In the genomic region with DNA sequence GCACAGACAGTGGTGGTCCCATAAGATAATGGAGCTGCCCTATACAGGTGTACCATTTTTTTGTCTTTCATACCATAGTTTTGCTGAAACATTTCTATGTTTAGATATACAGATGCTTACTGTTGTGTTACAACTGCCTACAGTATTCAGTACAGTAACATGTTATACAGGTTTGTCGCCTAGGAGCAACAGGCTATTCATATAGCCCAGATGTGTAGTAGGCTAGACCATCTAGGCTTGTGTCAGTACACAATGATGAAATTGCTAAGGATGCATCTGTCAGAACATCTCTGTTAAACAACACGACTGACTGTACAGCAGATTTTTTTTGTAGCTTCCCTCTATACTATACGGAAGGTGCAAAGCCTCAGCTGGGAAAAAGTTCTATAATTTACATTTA, we compare ENCODE assay signal across 29 cellular contexts. TPM values are rescaled to one million over a fixed set of nuclear protein-coding genes. Genes with fewer than 3 reads are reported as not detected.
DNase-seq lines count a peak whose midpoint lies in the region; ATAC-seq, FAIRE-seq and TF ChIP-seq lines count a peak whose summit lies in the region.
"Had no signal": no experiment of that assay in that cellular context is flagged by ENCODE, and none has a peak within 500 bp of the region (broad histone marks: within the 10 kb centered on the region; RNA-seq: fewer than 3 reads in every experiment).

No MANE protein-coding gene starts in this region.

- in situ Hi-C loops in HepG2 (cut with HindIII; ENCODE audit: extremely low pct_ligation_motif_present, low pct_unique_long_range_greater_than_20kb), result no loop called here
- in situ Hi-C loops in K562 (cut with MboI), result no loop called here

- H2AFZ ChIP-seq in HepG2 (ENCODE audit: low read length) (no peak overlapping the region), K562 (ENCODE audit: low read depth, low read length) (no peak overlapping the region)
- H2AFZ ChIP-seq: neural progenitor cell, parathyroid adenoma had no signal

- FAIRE-seq in HepG2 (lab: Jason Lieb, UNC), result no peak
- FAIRE-seq in K562 (lab: Jason Lieb, UNC), result peak; percentile 15
- FAIRE-seq: A204.1, frontal cortex had no signal

- BruUV-seq in HepG2 (replicated peaks; lab: Mats Ljungman, UMichigan) (no TSS peak), K562 (replicated peaks; lab: Mats Ljungman, UMichigan) (no TSS peak)

- TF ChIP-seq RAD21 in HepG2 (CRISPR knock-in tag; IDR thresholded peaks at IDR 0.05) (no peak), K562 (CRISPR knock-in tag; conservative IDR thresholded peaks at IDR 0.05 in 1 of 2, IDR thresholded peaks at IDR 0.05 in 1 of 2) (no peak)

- DNase-seq in HepG2 (ENCODE audit: low spot score), result no peak
- no peak for DNase-seq in right lobe of liver
- no peak for DNase-seq in K562 (ENCODE audit: extremely low read depth in 1 of 4, low spot score in 3 of 4)
- no peak for DNase-seq in vagina (ENCODE audit: extremely low spot score in 2 of 2)
- no peak for DNase-seq in central memory CD4-positive, alpha-beta T cell
- DNase-seq in substantia nigra (lab: John Stamatoyannopoulos, UW), result no peak
- no peak for DNase-seq in nucleus accumbens (lab: John Stamatoyannopoulos, UW)
- DNase-seq: activated B cell treated with CpG ODN at 0.5 μM for 24 hours; activated CD4-positive, alpha-beta T cell treated with anti-CD3 and anti-CD28 coated beads, Interleukin-2, amount 10 ng/mL, durations not matched to agents 7 days and 5 days; activated CD8-positive, alpha-beta memory T cell treated with anti-CD3 and anti-CD28 coated beads, Interleukin-2, amount 10 ng/mL, durations not matched to agents 7 days and 5 days; activated gamma-delta T cell treated with Interleukin-2 at 50 U/mL for 16 hours; activated naive CD8-positive, alpha-beta T cell treated with anti-CD3 and anti-CD28 coated beads, Interleukin-2, amount 50 U/mL, for 24 hours; activated T-cell treated with anti-CD3 and anti-CD28 coated beads, Interleukin-2, amount 50 U/mL, for 48 hours; CD4-positive, alpha-beta T cell; DND-41; H9; left colon; NCI-H774; spleen; stimulated activated CD4-positive, alpha-beta T cell treated with anti-CD3 and anti-CD28 coated beads, Interleukin-2, amount 100 ng/mL, for 24 hours; thyroid gland had no signal

- TF ChIP-seq CTCF in HepG2 (CRISPR knock-in tag; IDR thresholded peaks at IDR 0.05), result no peak
- no peak for TF ChIP-seq CTCF in right lobe of liver (IDR thresholded peaks at IDR 0.05)
- no peak for TF ChIP-seq CTCF in K562 (IDR thresholded peaks at IDR 0.05 in 2 of 3, conservative IDR thresholded peaks at IDR 0.05 in 1 of 3; ENCODE audit: insufficient read depth in 2 of 3, low read depth in 1 of 3, low read length in 3 of 3)
- TF ChIP-seq CTCF in gastroesophageal sphincter (IDR thresholded peaks at IDR 0.05), result no peak
- no peak for TF ChIP-seq CTCF in vagina (IDR thresholded peaks at IDR 0.05)

- H3K4me3 ChIP-seq in HepG2 (replicated peaks in 1 of 3; ENCODE audit: insufficient read depth in 1 of 3, low read depth in 2 of 3, low read length in 3 of 3) (no peak overlapping the region), right lobe of liver (no peak overlapping the region), K562 (no peak overlapping the region), gastroesophageal sphincter (no peak overlapping the region), vagina (no peak overlapping the region)
- H3K4me3 ChIP-seq: neural progenitor cell, right atrium auricular region, SK-N-MC, spleen, thyroid gland had no signal

- WGBS in HepG2 (ENCODE audit: low lambda C conversion rate), result 92% methylated on average over 3 of the region's 3 CpGs
- WGBS in right lobe of liver (ENCODE audit: insufficient coverage, low coverage, low lambda C conversion rate, missing lambda C conversion rate), result 81% methylated on average over 2 of the region's 3 CpGs
- 88% methylated on average over 3 of the region's 3 CpGs for WGBS in K562 (ENCODE audit: insufficient coverage, low coverage, missing lambda C conversion rate)
- 50 to 65% methylated on average over 2 to 3 of the region's 3 CpGs for WGBS in gastroesophageal sphincter (ENCODE audit: low coverage in 1 of 2), 2 donors

- intact Hi-C loops in HepG2 (cut with micrococcal nuclease; ENCODE audit: unreplicated experiment), result no loop called here
- intact Hi-C loops in right lobe of liver (cut with DNase I), result no loop called here
- intact Hi-C loops in K562 (cut with micrococcal nuclease), result no loop called here
- intact Hi-C loops in vagina (cut with DNase I), result no loop called here

- H3K36me3 ChIP-seq in HepG2 (replicated peaks in 1 of 2; ENCODE audit: control insufficient read depth in 1 of 2, insufficient read depth in 2 of 2, low read length in 2 of 2) (peaks cover 7 to 17% of the 10 kb centered on the region in 2 experiments; a peak in 4 of 5 replicates), right lobe of liver (peaks cover 0 to 15% (median 0%) of the 10 kb centered on the region in 4 donors), K562 (ENCODE audit: control insufficient read depth, insufficient read depth, low read length) (peaks cover 52% of the 10 kb centered on the region), gastroesophageal sphincter (peaks cover 0 to 30% of the 10 kb centered on the region in 2 donors), vagina (peaks cover 0 to 24% of the 10 kb centered on the region in 2 donors)
- H3K36me3 ChIP-seq: neural progenitor cell had no signal

- no peaks in the 10 kb centered on the region for H4K20me1 ChIP-seq in HepG2 (ENCODE audit: insufficient read depth, low read length)
- no peaks in the 10 kb centered on the region for H4K20me1 ChIP-seq in K562 (replicated peaks; ENCODE audit: control insufficient read depth, insufficient read depth, low read length)

- H3K4me1 ChIP-seq in HepG2 (ENCODE audit: insufficient read depth, low read length), result peaks cover 17% of the 10 kb centered on the region
- peaks cover 0 to 26% (median 11%) of the 10 kb centered on the region in 4 donors for H3K4me1 ChIP-seq in right lobe of liver
- H3K4me1 ChIP-seq in K562 (replicated peaks in 1 of 2; ENCODE audit: control insufficient read depth in 2 of 2, insufficient read depth in 2 of 2, low read length in 2 of 2), result no peaks in the 10 kb centered on the region
- H3K4me1 ChIP-seq in gastroesophageal sphincter, result peaks cover 17 to 67% (median 21%) of the 10 kb centered on the region in 3 donors
- peaks cover 50% of the 10 kb centered on the region for H3K4me1 ChIP-seq in vagina
- H3K4me1 ChIP-seq: neural progenitor cell, spleen had no signal

- no peaks in the 10 kb centered on the region for H3K79me2 ChIP-seq in HepG2 (ENCODE audit: insufficient read depth, low read length)
- no peaks in the 10 kb centered on the region; the same call in 2 of the 3 replicates for H3K79me2 ChIP-seq in K562 (ENCODE audit: control insufficient read depth, insufficient read depth, low read length)

- TF ChIP-seq POLR2A in HepG2 (IDR thresholded peaks at IDR 0.05; ENCODE audit: insufficient read depth in 1 of 2, low read depth in 2 of 2, low read length in 2 of 2) (no peak), right lobe of liver (IDR thresholded peaks at IDR 0.05) (no peak), K562 (conservative IDR thresholded peaks at IDR 0.05) (no peak), gastroesophageal sphincter (IDR thresholded peaks at IDR 0.05) (no peak), vagina (IDR thresholded peaks at IDR 0.05) (no peak)

- H3K27ac ChIP-seq in HepG2 (ENCODE audit: extremely low read length, insufficient read depth, low read length) (no peak overlapping the region), right lobe of liver (no peak overlapping the region), K562 (ENCODE audit: extremely low read depth, low read depth, low read length) (no peak overlapping the region), gastroesophageal sphincter (peak overlapping the region in 3 of 4 donors; percentile 52 to 89 (median 61)), vagina (peak overlapping the region; percentile 41), substantia nigra (ENCODE audit: low read depth, low read length, poor library complexity, severe bottlenecking) (no peak overlapping the region)
- H3K27ac ChIP-seq: HL-60, neural progenitor cell, parathyroid adenoma, SK-N-MC, spleen, thyroid gland had no signal

- CTCF ChIA-PET in HepG2 (lab: Yijun Ruan, JAX; ENCODE audit: low intra/inter-chr PET ratio, low total read pairs), result no interaction called here
- CTCF ChIA-PET in K562 (lab: Yijun Ruan, JAX; ENCODE audit: low intra/inter-chr PET ratio), result no interaction called here

- TF ChIP-seq EP300 in HepG2 (IDR thresholded peaks at IDR 0.05; ENCODE audit: low read depth in 2 of 2, low read length in 2 of 2) (no peak), HepG2 (CRISPR knock-in tag; IDR thresholded peaks at IDR 0.05; ENCODE audit: borderline replicate concordance) (no peak), K562 (IDR thresholded peaks at IDR 0.05; ENCODE audit: low read length) (no peak), gastroesophageal sphincter (IDR thresholded peaks at IDR 0.05) (no peak)

- H3K27me3 ChIP-seq in HepG2 (ENCODE audit: control insufficient read depth in 1 of 2, insufficient read depth in 2 of 2, low read length in 2 of 2), result no peaks in the 10 kb centered on the region
- no peaks in the 10 kb centered on the region for H3K27me3 ChIP-seq in right lobe of liver
- H3K27me3 ChIP-seq in K562 (ENCODE audit: control insufficient read depth in 2 of 2, insufficient read depth in 2 of 2, low read length in 2 of 2), result no peaks in the 10 kb centered on the region
- H3K27me3 ChIP-seq in gastroesophageal sphincter, result no peaks in the 10 kb centered on the region
- no peaks in the 10 kb centered on the region for H3K27me3 ChIP-seq in vagina
- H3K27me3 ChIP-seq: neural progenitor cell, right atrium auricular region, spleen, thyroid gland had no signal

- H3K9me3 ChIP-seq in HepG2 (ENCODE audit: low read length) (no peaks in the 10 kb centered on the region), right lobe of liver (no peaks in the 10 kb centered on the region), K562 (replicated peaks; ENCODE audit: control insufficient read depth, insufficient read depth, low read depth, low read length) (no peaks in the 10 kb centered on the region), gastroesophageal sphincter (no peaks in the 10 kb centered on the region), vagina (no peaks in the 10 kb centered on the region)
- H3K9me3 ChIP-seq: right atrium auricular region, spleen, thyroid gland had no signal

- H3K4me2 ChIP-seq in HepG2 (ENCODE audit: low read depth, low read length), result no peak overlapping the region
- H3K4me2 ChIP-seq in K562 (ENCODE audit: insufficient read depth, low read length), result no peak overlapping the region
- H3K4me2 ChIP-seq: neural progenitor cell had no signal

- POLR2A ChIA-PET in HepG2 (lab: Yijun Ruan, JAX) (no interaction called here), K562 (lab: Yijun Ruan, JAX) (interaction anchor here (0.6 to 1.5 kb wide), 2 partner anchors 11 to 74 kb away, joined by 3 to 4 read pairs; no protein-coding TSS in a partner anchor)

- no peaks in the 10 kb centered on the region for H3K9me1 ChIP-seq in K562 (ENCODE audit: control insufficient read depth, insufficient read depth, low read length)

- ATAC-seq in HepG2, result no peak
- ATAC-seq in right lobe of liver, result no peak
- ATAC-seq in K562, result no peak
- ATAC-seq in gastroesophageal sphincter, result no peak

- H3K9ac ChIP-seq in HepG2 (ENCODE audit: insufficient read depth, low read depth, low read length), result no peak overlapping the region
- H3K9ac ChIP-seq in K562 (ENCODE audit: insufficient read depth in 1 of 2, low read depth in 2 of 2, low read length in 2 of 2), result no peak overlapping the region
- H3K9ac ChIP-seq: neural progenitor cell, parathyroid adenoma had no signal

RNA-seq across cellular contexts. Expression of gene RAD9B, which starts 30.5 kb away (rescaled TPM):
- total RNA-seq in HepG2 (2016; rRNA removed; fragmentation: Illumina TruSeq; extraction: Trizol), result 0.38 TPM in 2 replicates
- total RNA-seq in HepG2 (2016; cell fraction: cytosol; rRNA removed; fragmentation: Illumina TruSeq; extraction: Trizol; ENCODE audit: low read depth), result 0.44 TPM in 1 of 2 replicates, not detected in the other
- total RNA-seq in HepG2 (2016; cell fraction: insoluble cytoplasmic fraction; rRNA removed; fragmentation: Illumina TruSeq; extraction: Trizol), result 0.27 and 0.28 TPM in 2 replicates
- total RNA-seq in HepG2 (2016; cell fraction: membrane; rRNA removed; fragmentation: Illumina TruSeq; extraction: Trizol), result 0.19 TPM in 1 of 2 replicates, not detected in the other
- total RNA-seq in HepG2 (2016; cell fraction: nucleus; rRNA removed; fragmentation: Illumina TruSeq; extraction: Trizol), result not detected in 2 replicates
- polyA plus RNA-seq in HepG2 (2011; rRNA removed), result 0.05 and 0.10 TPM in 2 replicates
- 0.03 and 0.04 TPM in 2 replicates for polyA plus RNA-seq in HepG2 (2011; cell fraction: cytosol; rRNA removed)
- 0.09 TPM in 1 of 2 replicates, not detected in the other for polyA plus RNA-seq in HepG2 (2011; cell fraction: nucleus; rRNA removed)
- polyA plus RNA-seq in HepG2 (2012), result 0.12 and 0.27 TPM in 2 replicates
- 0.06 TPM in 1 of 2 replicates, not detected in the other for polyA plus RNA-seq in HepG2 (2016; cell fraction: cytosol; fragmentation: Illumina TruSeq; extraction: Trizol; ENCODE audit: low read depth)
- polyA plus RNA-seq in HepG2 (2016; cell fraction: insoluble cytoplasmic fraction; fragmentation: Illumina TruSeq; extraction: Trizol; ENCODE audit: low read depth), result 0.16 and 0.24 TPM in 2 replicates
- 0.07 and 0.17 TPM in 2 replicates for polyA plus RNA-seq in HepG2 (2016; cell fraction: membrane; fragmentation: Illumina TruSeq; extraction: Trizol; ENCODE audit: low read depth)
- polyA plus RNA-seq in HepG2 (2016; cell fraction: nucleus; fragmentation: Illumina TruSeq; extraction: Trizol; ENCODE audit: insufficient read depth, low read depth), result 0.25 TPM in 1 of 2 replicates, not detected in the other
- polyA minus RNA-seq in HepG2 (2011; rRNA and poly(A)+ RNA removed; ENCODE audit: low replicate concordance), result 0.37 TPM in 1 of 2 replicates, not detected in the other
- not detected in 2 replicates for polyA minus RNA-seq in HepG2 (2011; cell fraction: cytosol; rRNA and poly(A)+ RNA removed)
- polyA minus RNA-seq in HepG2 (2011; cell fraction: nucleus; rRNA and poly(A)+ RNA removed), result 0.12 and 0.26 TPM in 2 replicates
- under 1 TPM in 5 of 6 experiments, not detected in 1; 0.37 to 0.58 (median 0.51) TPM for total RNA-seq in right lobe of liver
- total RNA-seq in K562 (2011; cell fraction: chromatin; rRNA removed; ENCODE audit: low replicate concordance), result 0.28 and 0.79 TPM in 2 replicates
- 0.13 and 0.17 TPM in 2 replicates for total RNA-seq in K562 (2011; cell fraction: nucleolus; rRNA removed)
- 0.29 and 0.69 TPM in 2 replicates for total RNA-seq in K562 (2011; cell fraction: nucleoplasm; rRNA removed)
- total RNA-seq in K562 (2014; rRNA removed), result 0.05 and 0.69 TPM in 2 replicates
- 0.65 and 0.80 TPM in 2 replicates for total RNA-seq in K562 (2014; rRNA removed; fragmentation: Illumina TruSeq; extraction: Trizol)
- 0.43 and 0.64 TPM in 2 replicates for total RNA-seq in K562 (2015; rRNA removed; fragmentation: Illumina TruSeq; extraction: Trizol)
- 0.31 and 0.51 TPM in 2 replicates for total RNA-seq in K562 (2021)
- 0.24 and 0.42 TPM in 2 replicates for polyA plus RNA-seq in K562 (2011; rRNA removed)
- 0.28 and 0.34 TPM in 2 replicates for polyA plus RNA-seq in K562 (2011; cell fraction: cytosol; rRNA removed)
- 0.20 and 0.73 TPM in 2 replicates for polyA plus RNA-seq in K562 (2011; cell fraction: nucleus; rRNA removed)
- polyA plus RNA-seq in K562 (2012), result 0.34 and 1.2 TPM in 2 replicates
- 0.28 and 0.43 TPM in 2 replicates for polyA plus RNA-seq in K562 (2014; fragmentation: Illumina TruSeq; extraction: Trizol)
- polyA plus RNA-seq in K562 (2014; fragmentation: Nextera tagmentation; extraction: Ambion mirVana), result under 1 TPM; 0.49 to 0.83 TPM
- polyA plus RNA-seq in K562 (2014; rRNA removed), result 0.31 and 0.32 TPM in 2 replicates
- polyA minus RNA-seq in K562 (2011; rRNA and poly(A)+ RNA removed), result 0.14 and 2.3 TPM in 2 replicates
- polyA minus RNA-seq in K562 (2011; cell fraction: cytosol; rRNA and poly(A)+ RNA removed), result not detected in 2 replicates
- not detected in 2 replicates for polyA minus RNA-seq in K562 (2011; cell fraction: nucleus; rRNA and poly(A)+ RNA removed)
- total RNA-seq in gastroesophageal sphincter, result 1 to 10 TPM; 1.1 to 5.1 (median 1.9) TPM
- total RNA-seq in vagina, result not detected
- total RNA-seq: H9 had no signal

RNA-seq across cellular contexts. Expression of gene VPS29, which starts 30.7 kb away (rescaled TPM):
- 107 and 161 TPM in 2 replicates for total RNA-seq in HepG2 (2016; rRNA removed; fragmentation: Illumina TruSeq; extraction: Trizol)
- total RNA-seq in HepG2 (2016; cell fraction: cytosol; rRNA removed; fragmentation: Illumina TruSeq; extraction: Trizol; ENCODE audit: low read depth), result 34.7 and 38.8 TPM in 2 replicates
- 112 and 168 TPM in 2 replicates for total RNA-seq in HepG2 (2016; cell fraction: insoluble cytoplasmic fraction; rRNA removed; fragmentation: Illumina TruSeq; extraction: Trizol)
- 44.9 and 45.0 TPM in 2 replicates for total RNA-seq in HepG2 (2016; cell fraction: membrane; rRNA removed; fragmentation: Illumina TruSeq; extraction: Trizol)
- total RNA-seq in HepG2 (2016; cell fraction: nucleus; rRNA removed; fragmentation: Illumina TruSeq; extraction: Trizol), result 50.0 and 57.0 TPM in 2 replicates
- 100 and 114 TPM in 2 replicates for polyA plus RNA-seq in HepG2 (2011; rRNA removed)
- 58.3 and 73.6 TPM in 2 replicates for polyA plus RNA-seq in HepG2 (2011; cell fraction: cytosol; rRNA removed)
- polyA plus RNA-seq in HepG2 (2011; cell fraction: nucleus; rRNA removed), result 45.3 and 65.3 TPM in 2 replicates
- 84.2 and 88.0 TPM in 2 replicates for polyA plus RNA-seq in HepG2 (2012)
- polyA plus RNA-seq in HepG2 (2016; cell fraction: cytosol; fragmentation: Illumina TruSeq; extraction: Trizol; ENCODE audit: low read depth), result 49.4 and 58.6 TPM in 2 replicates
- 175 and 205 TPM in 2 replicates for polyA plus RNA-seq in HepG2 (2016; cell fraction: insoluble cytoplasmic fraction; fragmentation: Illumina TruSeq; extraction: Trizol; ENCODE audit: low read depth)
- 42.2 and 44.9 TPM in 2 replicates for polyA plus RNA-seq in HepG2 (2016; cell fraction: membrane; fragmentation: Illumina TruSeq; extraction: Trizol; ENCODE audit: low read depth)
- polyA plus RNA-seq in HepG2 (2016; cell fraction: nucleus; fragmentation: Illumina TruSeq; extraction: Trizol; ENCODE audit: insufficient read depth, low read depth), result 141 and 142 TPM in 2 replicates
- polyA minus RNA-seq in HepG2 (2011; rRNA and poly(A)+ RNA removed; ENCODE audit: low replicate concordance), result 14.3 and 39.7 TPM in 2 replicates
- 17.8 and 23.5 TPM in 2 replicates for polyA minus RNA-seq in HepG2 (2011; cell fraction: cytosol; rRNA and poly(A)+ RNA removed)
- polyA minus RNA-seq in HepG2 (2011; cell fraction: nucleus; rRNA and poly(A)+ RNA removed), result 38.6 and 50.0 TPM in 2 replicates
- 10 to 100 TPM; 37.9 to 61.2 (median 51.1) TPM for total RNA-seq in right lobe of liver
- 69.7 and 167 TPM in 2 replicates for total RNA-seq in K562 (2011; cell fraction: chromatin; rRNA removed; ENCODE audit: low replicate concordance)
- 43.2 and 47.9 TPM in 2 replicates for total RNA-seq in K562 (2011; cell fraction: nucleolus; rRNA removed)
- 103 and 144 TPM in 2 replicates for total RNA-seq in K562 (2011; cell fraction: nucleoplasm; rRNA removed)
- total RNA-seq in K562 (2014; rRNA removed), result 69.6 and 85.8 TPM in 2 replicates
- 166 and 190 TPM in 2 replicates for total RNA-seq in K562 (2014; rRNA removed; fragmentation: Illumina TruSeq; extraction: Trizol)
- 143 and 162 TPM in 2 replicates for total RNA-seq in K562 (2015; rRNA removed; fragmentation: Illumina TruSeq; extraction: Trizol)
- 117 and 125 TPM in 2 replicates for total RNA-seq in K562 (2021)
- polyA plus RNA-seq in K562 (2011; rRNA removed), result 218 and 272 TPM in 2 replicates
- polyA plus RNA-seq in K562 (2011; cell fraction: cytosol; rRNA removed), result 70.1 and 115 TPM in 2 replicates
- 72.2 and 128 TPM in 2 replicates for polyA plus RNA-seq in K562 (2011; cell fraction: nucleus; rRNA removed)
- polyA plus RNA-seq in K562 (2012), result 163 and 172 TPM in 2 replicates
- polyA plus RNA-seq in K562 (2014; fragmentation: Illumina TruSeq; extraction: Trizol), result 225 and 273 TPM in 2 replicates
- polyA plus RNA-seq in K562 (2014; fragmentation: Nextera tagmentation; extraction: Ambion mirVana), result 100 to 1,000 TPM; 550 to 638 TPM
- 269 and 342 TPM in 2 replicates for polyA plus RNA-seq in K562 (2014; rRNA removed)
- polyA minus RNA-seq in K562 (2011; rRNA and poly(A)+ RNA removed), result 126 and 146 TPM in 2 replicates
- 33.7 and 46.7 TPM in 2 replicates for polyA minus RNA-seq in K562 (2011; cell fraction: cytosol; rRNA and poly(A)+ RNA removed)
- polyA minus RNA-seq in K562 (2011; cell fraction: nucleus; rRNA and poly(A)+ RNA removed), result 29.8 and 58.5 TPM in 2 replicates
- total RNA-seq in gastroesophageal sphincter, result 100 to 1,000 TPM; 101 to 184 (median 159) TPM
- total RNA-seq in vagina, result 74.9 TPM

RNA-seq across cellular contexts. Expression of gene PPTC7, which starts 50.5 kb away (rescaled TPM):
- 4.8 and 8.5 TPM in 2 replicates for total RNA-seq in HepG2 (2016; rRNA removed; fragmentation: Illumina TruSeq; extraction: Trizol)
- 1.6 and 1.9 TPM in 2 replicates for total RNA-seq in HepG2 (2016; cell fraction: cytosol; rRNA removed; fragmentation: Illumina TruSeq; extraction: Trizol; ENCODE audit: low read depth)
- 4.2 and 8.0 TPM in 2 replicates for total RNA-seq in HepG2 (2016; cell fraction: insoluble cytoplasmic fraction; rRNA removed; fragmentation: Illumina TruSeq; extraction: Trizol)
- 6.4 and 7.5 TPM in 2 replicates for total RNA-seq in HepG2 (2016; cell fraction: membrane; rRNA removed; fragmentation: Illumina TruSeq; extraction: Trizol)
- total RNA-seq in HepG2 (2016; cell fraction: nucleus; rRNA removed; fragmentation: Illumina TruSeq; extraction: Trizol), result 12.1 and 12.8 TPM in 2 replicates
- polyA plus RNA-seq in HepG2 (2011; rRNA removed), result 10.6 and 12.3 TPM in 2 replicates
- polyA plus RNA-seq in HepG2 (2011; cell fraction: cytosol; rRNA removed), result 5.4 and 8.1 TPM in 2 replicates
- polyA plus RNA-seq in HepG2 (2011; cell fraction: nucleus; rRNA removed), result 6.7 and 6.8 TPM in 2 replicates
- polyA plus RNA-seq in HepG2 (2012), result 10.9 and 11.6 TPM in 2 replicates
- 0.76 and 0.94 TPM in 2 replicates for polyA plus RNA-seq in HepG2 (2016; cell fraction: cytosol; fragmentation: Illumina TruSeq; extraction: Trizol; ENCODE audit: low read depth)
- 18.5 and 19.8 TPM in 2 replicates for polyA plus RNA-seq in HepG2 (2016; cell fraction: insoluble cytoplasmic fraction; fragmentation: Illumina TruSeq; extraction: Trizol; ENCODE audit: low read depth)
- polyA plus RNA-seq in HepG2 (2016; cell fraction: membrane; fragmentation: Illumina TruSeq; extraction: Trizol; ENCODE audit: low read depth), result 5.2 and 6.2 TPM in 2 replicates
- polyA plus RNA-seq in HepG2 (2016; cell fraction: nucleus; fragmentation: Illumina TruSeq; extraction: Trizol; ENCODE audit: insufficient read depth, low read depth), result 20.2 and 21.2 TPM in 2 replicates
- polyA minus RNA-seq in HepG2 (2011; rRNA and poly(A)+ RNA removed; ENCODE audit: low replicate concordance), result 44.4 and 46.8 TPM in 2 replicates
- polyA minus RNA-seq in HepG2 (2011; cell fraction: cytosol; rRNA and poly(A)+ RNA removed), result 10.9 and 11.6 TPM in 2 replicates
- 23.0 and 23.1 TPM in 2 replicates for polyA minus RNA-seq in HepG2 (2011; cell fraction: nucleus; rRNA and poly(A)+ RNA removed)
- 10 to 100 TPM in 5 of 6 experiments, 1 to 10 TPM in 1; 6.3 to 15.0 (median 11.5) TPM for total RNA-seq in right lobe of liver
- 18.9 and 40.1 TPM in 2 replicates for total RNA-seq in K562 (2011; cell fraction: chromatin; rRNA removed; ENCODE audit: low replicate concordance)
- 12.0 and 15.0 TPM in 2 replicates for total RNA-seq in K562 (2011; cell fraction: nucleolus; rRNA removed)
- total RNA-seq in K562 (2011; cell fraction: nucleoplasm; rRNA removed), result 29.2 and 51.3 TPM in 2 replicates
- 5.3 and 5.4 TPM in 2 replicates for total RNA-seq in K562 (2014; rRNA removed)
- total RNA-seq in K562 (2014; rRNA removed; fragmentation: Illumina TruSeq; extraction: Trizol), result 11.9 and 12.1 TPM in 2 replicates
- total RNA-seq in K562 (2015; rRNA removed; fragmentation: Illumina TruSeq; extraction: Trizol), result 7.6 and 8.0 TPM in 2 replicates
- total RNA-seq in K562 (2021), result 19.3 and 21.8 TPM in 2 replicates
- 21.6 and 23.1 TPM in 2 replicates for polyA plus RNA-seq in K562 (2011; rRNA removed)
- 7.9 and 14.3 TPM in 2 replicates for polyA plus RNA-seq in K562 (2011; cell fraction: cytosol; rRNA removed)
- polyA plus RNA-seq in K562 (2011; cell fraction: nucleus; rRNA removed), result 17.9 and 24.3 TPM in 2 replicates
- 13.8 and 15.4 TPM in 2 replicates for polyA plus RNA-seq in K562 (2012)
- 18.2 and 19.5 TPM in 2 replicates for polyA plus RNA-seq in K562 (2014; fragmentation: Illumina TruSeq; extraction: Trizol)
- polyA plus RNA-seq in K562 (2014; fragmentation: Nextera tagmentation; extraction: Ambion mirVana), result 1 to 10 TPM; 2.6 to 4.7 TPM
- polyA plus RNA-seq in K562 (2014; rRNA removed), result 15.2 and 16.9 TPM in 2 replicates
- polyA minus RNA-seq in K562 (2011; rRNA and poly(A)+ RNA removed), result 36.0 and 39.7 TPM in 2 replicates
- 14.9 and 17.1 TPM in 2 replicates for polyA minus RNA-seq in K562 (2011; cell fraction: cytosol; rRNA and poly(A)+ RNA removed)
- 11.0 and 20.3 TPM in 2 replicates for polyA minus RNA-seq in K562 (2011; cell fraction: nucleus; rRNA and poly(A)+ RNA removed)
- total RNA-seq in gastroesophageal sphincter, result 10 to 100 TPM; 37.5 to 48.6 (median 41.9) TPM
- total RNA-seq in vagina, result 43.0 TPM

Comparison
In these comparisons a context has a peak if more than half of its experiments do, and no peak if none do; other contexts are left out.
1. H3K27ac ChIP-seq: peak in gastroesophageal sphincter (3 of 4) and vagina (single experiment); none in HepG2 (single experiment), right lobe of liver (0 of 3), K562 (single experiment) and substantia nigra (single experiment).
2. Of the 241 proteins assayed by ChIP-seq in both HepG2 and K562: peak only in HepG2: RBM22; only in K562: none; in both: none; in neither: 240.